Comparison of ENCODE assay signal across 22 cellular contexts in the genomic region with DNA sequence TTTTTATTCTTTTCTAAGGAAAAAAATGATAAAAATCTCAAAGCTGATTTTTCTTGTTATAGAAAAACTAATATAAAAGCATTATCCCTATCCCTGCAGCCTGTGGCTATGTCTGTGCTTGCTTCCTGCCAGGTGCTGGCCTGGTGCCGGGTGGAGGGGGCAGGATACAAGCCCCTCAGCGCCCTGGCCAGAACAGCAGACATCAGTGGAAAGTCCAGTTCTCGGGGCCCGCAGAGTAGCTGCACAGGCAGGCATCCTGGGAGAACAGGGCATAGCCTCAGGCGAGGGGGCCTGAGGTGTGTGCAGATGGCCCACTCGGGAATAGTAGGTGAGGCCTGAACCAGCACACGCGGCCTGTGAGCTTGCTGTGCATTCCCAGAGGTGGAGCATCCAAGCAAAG. TPM values are rescaled to one million over a fixed set of nuclear protein-coding genes. Genes with fewer than 3 reads are reported as not detected.
DNase-seq lines count a peak whose midpoint lies in the region; ATAC-seq and TF ChIP-seq lines count a peak whose summit lies in the region.
"Had no signal": no experiment of that assay in that cellular context is flagged by ENCODE, and none has a peak within 500 bp of the region (broad histone marks: within the 10 kb centered on the region; RNA-seq: fewer than 3 reads in every experiment).

No MANE protein-coding gene starts in this region.

- no peak overlapping the region for H3K4ac ChIP-seq in IMR-90 (ENCODE audit: low read depth, low read length)
- H3K4ac ChIP-seq in neuronal stem cell (ENCODE audit: low read length), result no peak overlapping the region

- H4K91ac ChIP-seq in IMR-90 (ENCODE audit: insufficient read depth, low read depth, low read length), result no peak overlapping the region
- no peak overlapping the region for H4K91ac ChIP-seq in neuronal stem cell (ENCODE audit: low read depth, low read length, poor library complexity)

- H4K5ac ChIP-seq in IMR-90 (ENCODE audit: low read depth, low read length), result no peak overlapping the region

- H3K18ac ChIP-seq in IMR-90 (ENCODE audit: low read depth, low read length) (no peak overlapping the region), neuronal stem cell (ENCODE audit: low read length) (no peak overlapping the region)

- dilution Hi-C loops in IMR-90 (cut with HindIII; ENCODE audit: low sequenced_read_pairs, unreplicated experiment), result no loop called here

- TF ChIP-seq RAD21 in IMR-90 (IDR thresholded peaks at IDR 0.05; ENCODE audit: low read length), result no peak

- H2BK5ac ChIP-seq in IMR-90 (ENCODE audit: low read depth, low read length, poor library complexity, severe bottlenecking) (no peak overlapping the region), neuronal stem cell (ENCODE audit: low read length) (no peak overlapping the region)

- H3K27ac Mint-ChIP-seq in MCF 10A (ENCODE audit: low read depth, unreplicated experiment), result no peak overlapping the region

- no peak overlapping the region for H2AK9ac ChIP-seq in IMR-90 (replicated peaks; ENCODE audit: low read depth, low read length, poor library complexity)

- H2BK12ac ChIP-seq in neuronal stem cell (ENCODE audit: low read length), result no peak overlapping the region

- no peak overlapping the region for H2BK20ac ChIP-seq in IMR-90 (ENCODE audit: low read depth, low read length)

- H3K9me2 ChIP-seq in PC-3 (replicated peaks; ENCODE audit: low read length), result no peaks in the 10 kb centered on the region

- H3K27me3 ChIP-seq in IMR-90 (ENCODE audit: control insufficient read depth, insufficient read depth, low read length) (no peaks in the 10 kb centered on the region), PC-3 (ENCODE audit: low read length) (no peaks in the 10 kb centered on the region), neuronal stem cell (ENCODE audit: control insufficient read depth in 3 of 3, insufficient read depth in 3 of 3, low read depth in 1 of 3, low read length in 3 of 3) (peaks cover 0 to 46% (median 0%) of the 10 kb centered on the region in 3 experiments)
- H3K27me3 ChIP-seq: BE2C had no signal

- H3K4me1 Mint-ChIP-seq in MCF 10A (ENCODE audit: insufficient read depth, unreplicated experiment), result peaks cover 8% of the 10 kb centered on the region

- no peaks in the 10 kb centered on the region for H3K36me3 Mint-ChIP-seq in MCF 10A (ENCODE audit: insufficient read depth, unreplicated experiment)
- H3K36me3 Mint-ChIP-seq: CD4-positive, CD25-positive, alpha-beta regulatory T cell; CD8-positive, alpha-beta memory T cell had no signal

- DNase-seq in IMR-90 (no peak), PC-3 (no peak), neuronal stem cell (ENCODE audit: low spot score) (no peak), dermis blood vessel endothelial cell (no peak), MCF 10A (ENCODE audit: unreplicated experiment) (no peak)
- DNase-seq: ACHN; BE2C; C1 segment of cervical spinal cord; CD4-positive, CD25-positive, alpha-beta regulatory T cell; CD8-positive, alpha-beta memory T cell; COR-L47; DMS 273 treated with DMSO at 0.1 percent for 48 hours; DMS53; DND-41; EL; GOT3; H9 had no signal

- H4K20me1 ChIP-seq in IMR-90 (ENCODE audit: insufficient read depth, low read length) (no peaks in the 10 kb centered on the region), PC-3 (ENCODE audit: low read length) (no peaks in the 10 kb centered on the region)

- no TSS peak for BruUV-seq in IMR-90 (replicated peaks; lab: Mats Ljungman, UMichigan)
- no TSS peak for BruUV-seq in PC-3 (replicated peaks; lab: Mats Ljungman, UMichigan)
- BruUV-seq in MCF 10A (replicated peaks; lab: Mats Ljungman, UMichigan), result no TSS peak

- no peaks in the 10 kb centered on the region for H3K9me3 Mint-ChIP-seq in MCF 10A (ENCODE audit: unreplicated experiment)
- H3K9me3 Mint-ChIP-seq: CD4-positive, CD25-positive, alpha-beta regulatory T cell; CD8-positive, alpha-beta memory T cell; H9 had no signal

- no peaks in the 10 kb centered on the region for H3K9me3 ChIP-seq in IMR-90 (ENCODE audit: control insufficient read depth, insufficient read depth, low read length)
- no peaks in the 10 kb centered on the region for H3K9me3 ChIP-seq in PC-3 (ENCODE audit: low read length)
- peaks cover 0 to 2% of the 10 kb centered on the region in 2 donors for H3K9me3 ChIP-seq in neuronal stem cell (replicated peaks in 1 of 2; ENCODE audit: control insufficient read depth in 2 of 2, insufficient read depth in 1 of 2, low read depth in 1 of 2, low read length in 2 of 2)
- H3K9me3 ChIP-seq: BE2C had no signal

- intact Hi-C loops in IMR-90 (cut with micrococcal nuclease), result no loop called here
- intact Hi-C loops in PC-3 (cut with micrococcal nuclease), result no loop called here
- intact Hi-C loops in MCF 10A (cut with micrococcal nuclease), result no loop called here

- no peak for ATAC-seq in IMR-90 (ENCODE audit: low read depth)
- no peak for ATAC-seq in PC-3
- no peak for ATAC-seq in HG03108 (IDR thresholded peaks at IDR 0.05; ENCODE audit: unreplicated experiment)
- ATAC-seq: GM12878 had no signal

- H3K27ac ChIP-seq in IMR-90 (ENCODE audit: insufficient read depth, low read length) (no peak overlapping the region), PC-3 (ENCODE audit: low read length) (0 out of 2 replicates have a peak overlapping the region, but pooled peaks have one; percentile 50), neuronal stem cell (replicated peaks; ENCODE audit: low read length) (no peak overlapping the region)
- H3K27ac ChIP-seq: HL-60 had no signal

- TF ChIP-seq CTCF in IMR-90 (conservative IDR thresholded peaks at IDR 0.05; ENCODE audit: low read depth, low read length), result no peak
- TF ChIP-seq CTCF in PC-3 (conservative IDR thresholded peaks at IDR 0.05; ENCODE audit: low read depth, low read length), result no peak
- TF ChIP-seq CTCF in MCF 10A (IDR thresholded peaks at IDR 0.05; ENCODE audit: unreplicated experiment), result no peak

- no peaks in the 10 kb centered on the region for H3F3A ChIP-seq in PC-3 (ENCODE audit: low read length, unreplicated experiment)

- H2BK15ac ChIP-seq in IMR-90 (ENCODE audit: low read depth, low read length), result no peak overlapping the region
- H2BK15ac ChIP-seq in neuronal stem cell (ENCODE audit: low read length), result no peak overlapping the region

- H3K4me1 ChIP-seq in IMR-90 (ENCODE audit: control insufficient read depth, insufficient read depth, low read length) (peaks cover 19% of the 10 kb centered on the region), PC-3 (ENCODE audit: insufficient read depth, low read length) (peaks cover 17% of the 10 kb centered on the region), neuronal stem cell (ENCODE audit: control insufficient read depth in 2 of 2, insufficient read depth in 1 of 2, low read depth in 1 of 2, low read length in 2 of 2) (peaks cover 0 to 18% of the 10 kb centered on the region in 2 donors)
- H3K4me1 ChIP-seq: BE2C had no signal

- H3K4me3 Mint-ChIP-seq in MCF 10A (ENCODE audit: unreplicated experiment), result no peak overlapping the region
- H3K4me3 Mint-ChIP-seq: CD4-positive, CD25-positive, alpha-beta regulatory T cell; CD8-positive, alpha-beta memory T cell; H9 had no signal

- no peak overlapping the region for H3K56ac ChIP-seq in IMR-90 (ENCODE audit: extremely low read depth, insufficient read depth, low read length)

- H2AFZ ChIP-seq in IMR-90 (replicated peaks; ENCODE audit: low read length, poor library complexity) (no peak overlapping the region), PC-3 (ENCODE audit: low read length) (no peak overlapping the region), neuronal stem cell (ENCODE audit: low read length) (no peak overlapping the region)

- peak overlapping the region; percentile 24; the same call in 1 of the 2 replicates for H2AK5ac ChIP-seq in IMR-90 (ENCODE audit: low read depth, low read length)
- H2AK5ac ChIP-seq in neuronal stem cell (ENCODE audit: low read depth, low read length), result peak overlapping the region; percentile 44

- H3K4me3 ChIP-seq in IMR-90 (ENCODE audit: insufficient read depth, low read depth, low read length) (no peak overlapping the region), PC-3 (ENCODE audit: low read length) (no peak overlapping the region), neuronal stem cell (ENCODE audit: low read length in 2 of 2) (no peak overlapping the region)
- H3K4me3 ChIP-seq: GM12878 had no signal

- POLR2A ChIA-PET in IMR-90 (lab: Charles Lee; ENCODE audit: unreplicated experiment), result no interaction called here
- POLR2A ChIA-PET in PC-3 (lab: Charles Lee; ENCODE audit: unreplicated experiment), result interaction anchor here (0.6 kb wide), 1 partner anchor 89 kb away, joined by 7 read pairs; no protein-coding TSS in a partner anchor
- POLR2A ChIA-PET in MCF 10A (lab: Yijun Ruan, JAX), result no interaction called here

- H3K79me1 ChIP-seq in IMR-90 (ENCODE audit: low read depth in 1 of 2, low read length in 2 of 2) (no peaks in the 10 kb centered on the region), neuronal stem cell (ENCODE audit: low read depth, low read length) (no peaks in the 10 kb centered on the region)

- H3K4me2 ChIP-seq in IMR-90 (ENCODE audit: low read depth, low read length), result no peak overlapping the region
- no peak overlapping the region for H3K4me2 ChIP-seq in PC-3 (ENCODE audit: low read length)
- H3K4me2 ChIP-seq in neuronal stem cell (ENCODE audit: insufficient read depth, low read length, poor library complexity, severe bottlenecking), result no peak overlapping the region

- no peak for TF ChIP-seq POLR2A in IMR-90 (IDR thresholded peaks at IDR 0.05; ENCODE audit: low read depth, low read length)

- H3K36me3 ChIP-seq in IMR-90 (ENCODE audit: control insufficient read depth, insufficient read depth, low read length) (peaks cover 23% of the 10 kb centered on the region), PC-3 (ENCODE audit: low read depth, low read length) (no peaks in the 10 kb centered on the region), neuronal stem cell (replicated peaks in 1 of 2; ENCODE audit: control insufficient read depth in 2 of 2, insufficient read depth in 2 of 2, low read length in 2 of 2) (no peaks in the 10 kb centered on the region)
- H3K36me3 ChIP-seq: BE2C had no signal

- H3K9ac ChIP-seq in IMR-90 (ENCODE audit: low read depth, low read length) (no peak overlapping the region), PC-3 (ENCODE audit: low read length) (no peak overlapping the region), neuronal stem cell (ENCODE audit: low read depth, low read length, poor library complexity) (peak overlapping the region; percentile 9)

- H3K14ac ChIP-seq in IMR-90 (replicated peaks; ENCODE audit: low read depth, low read length) (no peak overlapping the region), neuronal stem cell (ENCODE audit: low read length) (peak overlapping the region; percentile 2)

- H3K23ac ChIP-seq in IMR-90 (ENCODE audit: low read depth, low read length) (no peak overlapping the region), neuronal stem cell (ENCODE audit: low read depth, low read length, poor library complexity) (no peak overlapping the region)

- in situ Hi-C loops in IMR-90 (cut with MboI; ENCODE audit: low sequenced_read_pairs), result no loop called here

- CTCF ChIA-PET in IMR-90 (lab: Yijun Ruan, JAX) (no interaction called here), PC-3 (lab: Charles Lee) (no interaction called here), MCF 10A (lab: Yijun Ruan, JAX) (no interaction called here)

- no peak overlapping the region for H2BK120ac ChIP-seq in IMR-90 (ENCODE audit: low read depth, low read length)
- no peak overlapping the region for H2BK120ac ChIP-seq in neuronal stem cell (ENCODE audit: low read depth, low read length)

- WGBS in IMR-90 (ENCODE audit: extremely low coverage in 2 of 2, insufficient read length in 1 of 2), 2 experiments, result 100% methylated on average over 5 of the region's 8 CpGs; no CpG with 5 or more reads in 1 of the 2 experiments
- no CpG with 5 or more reads among the region's 8 CpGs for WGBS in neuronal stem cell (ENCODE audit: extremely low coverage in 2 of 2, insufficient read length in 2 of 2, insufficient replicate concordance in 1 of 2), 2 donors

- H3K79me2 ChIP-seq in PC-3 (ENCODE audit: low read length), result no peaks in the 10 kb centered on the region

- H4K8ac ChIP-seq in IMR-90 (ENCODE audit: low read depth in 2 of 2, low read length in 2 of 2) (no peak overlapping the region), neuronal stem cell (ENCODE audit: low read depth, low read length) (no peak overlapping the region)

- peaks cover 12% of the 10 kb centered on the region for H3K9me1 ChIP-seq in IMR-90 (ENCODE audit: insufficient read depth, low read length)

- H3K27me3 Mint-ChIP-seq in MCF 10A (ENCODE audit: insufficient read depth, unreplicated experiment), result no peaks in the 10 kb centered on the region
- H3K27me3 Mint-ChIP-seq: CD4-positive, CD25-positive, alpha-beta regulatory T cell had no signal

RNA-seq across cellular contexts. Expression of gene PODN, which starts 23.4 kb away (rescaled TPM):
- 0.54 and 0.56 TPM in 2 replicates for total RNA-seq in IMR-90 (2012; rRNA removed)
- 5.4 and 6.2 TPM in 2 replicates for polyA plus RNA-seq in IMR-90 (2012; rRNA removed)
- polyA plus RNA-seq in IMR-90 (2012; cell fraction: cytosol; rRNA removed), result 4.1 and 10.2 TPM in 2 replicates
- polyA plus RNA-seq in IMR-90 (2012; cell fraction: nucleus; rRNA removed; ENCODE audit: low replicate concordance), result 28.0 and 31.3 TPM in 2 replicates
- total RNA-seq in PC-3 (2014; rRNA removed), result not detected in 2 replicates
- 0.20 TPM for polyA plus RNA-seq in neuronal stem cell (2013, experiment 1 of 2)
- polyA plus RNA-seq in neuronal stem cell (2013, experiment 2 of 2), result 0.19 TPM
- not detected in 2 replicates for total RNA-seq in dermis blood vessel endothelial cell
- not detected in 2 replicates for total RNA-seq in MCF 10A (2022)
- total RNA-seq: CD4-positive, CD25-positive, alpha-beta regulatory T cell; CD8-positive, alpha-beta memory T cell; G401; HT1080 had no signal
- polyA plus RNA-seq: CD4-positive, CD25-positive, alpha-beta regulatory T cell; GM12878 had no signal

RNA-seq across cellular contexts. Expression of gene SLC1A7, which starts 57.0 kb away (rescaled TPM):
- total RNA-seq in IMR-90 (2012; rRNA removed) (not detected in 2 replicates), PC-3 (2014; rRNA removed) (0.23 and 0.26 TPM in 2 replicates), dermis blood vessel endothelial cell (not detected in 2 replicates), MCF 10A (2022) (not detected in 2 replicates)
- 0.05 and 0.06 TPM in 2 replicates for polyA plus RNA-seq in IMR-90 (2012; rRNA removed)
- 0.09 TPM in 1 of 2 replicates, not detected in the other for polyA plus RNA-seq in IMR-90 (2012; cell fraction: cytosol; rRNA removed)
- polyA plus RNA-seq in IMR-90 (2012; cell fraction: nucleus; rRNA removed; ENCODE audit: low replicate concordance), result 0.37 and 0.40 TPM in 2 replicates
- polyA plus RNA-seq in neuronal stem cell (2013, experiment 1 of 2), result not detected
- not detected for polyA plus RNA-seq in neuronal stem cell (2013, experiment 2 of 2)
- total RNA-seq: CD4-positive, CD25-positive, alpha-beta regulatory T cell; CD8-positive, alpha-beta memory T cell; GM12878; H9; HT1080 had no signal
- polyA plus RNA-seq: CD4-positive, CD25-positive, alpha-beta regulatory T cell; GM12878 had no signal
